33 cellular contexts compared by ENCODE assay signal in the genomic region with DNA sequence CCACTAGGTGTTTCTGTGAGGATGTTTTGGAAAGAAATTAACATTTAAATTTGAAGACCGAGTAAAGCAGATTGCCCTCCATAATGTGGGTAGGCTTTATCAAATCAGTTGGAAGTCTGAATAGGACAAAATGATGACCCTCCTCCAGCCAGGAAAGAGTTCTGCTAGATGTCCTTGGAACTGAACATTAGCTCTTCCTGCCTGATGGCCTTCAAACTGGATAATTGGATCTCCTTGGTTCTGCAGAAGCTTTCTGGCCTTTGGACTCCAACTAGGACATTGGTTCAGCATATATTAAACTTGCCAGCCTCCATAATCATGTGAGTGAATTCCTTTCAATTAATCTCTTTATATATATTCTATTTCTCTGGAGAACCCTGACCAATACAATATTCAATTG.
"Had no signal": no experiment of that assay in that cellular context is flagged by ENCODE, and none has a peak within 500 bp of the region (broad histone marks: within the 10 kb centered on the region; RNA-seq: fewer than 3 reads in every experiment).

No MANE protein-coding gene starts in this region.

- FAIRE-seq: colon had no signal

- H3K27me3 Mint-ChIP-seq: activated CD4-positive, alpha-beta memory T cell treated with anti-CD3 and anti-CD28 coated beads, Interleukin-2, amount 10 ng/mL, durations not matched to agents 7 days and 5 days; activated naive CD4-positive, alpha-beta T cell treated with anti-CD3 and anti-CD28 coated beads, Interleukin-2, amount 50 U/mL, for 24 hours; activated naive CD8-positive, alpha-beta T cell treated with anti-CD3 and anti-CD28 coated beads for 36 hours; activated naive CD8-positive, alpha-beta T cell treated with anti-CD3 and anti-CD28 coated beads, Interleukin-2, amount 50 U/mL, for 24 hours; activated T-cell treated with anti-CD3 and anti-CD28 coated beads, Interleukin-2, amount 50 U/mL, for 24 hours; effector memory CD8-positive, alpha-beta T cell had no signal

- H3K36me3 Mint-ChIP-seq: activated naive CD4-positive, alpha-beta T cell treated with anti-CD3 and anti-CD28 coated beads, Interleukin-2, amount 50 U/mL, for 24 hours; activated naive CD8-positive, alpha-beta T cell treated with anti-CD3 and anti-CD28 coated beads for 36 hours; WTC11 had no signal

- H3K9me3 Mint-ChIP-seq: activated CD4-positive, alpha-beta memory T cell treated with anti-CD3 and anti-CD28 coated beads, Interleukin-2, amount 10 ng/mL, durations not matched to agents 7 days and 5 days; activated CD4-positive, alpha-beta T cell treated with anti-CD3 and anti-CD28 coated beads, Interleukin-2, amount 10 ng/mL, durations not matched to agents 7 days and 5 days; activated naive CD4-positive, alpha-beta T cell treated with anti-CD3 and anti-CD28 coated beads for 36 hours; activated naive CD4-positive, alpha-beta T cell treated with anti-CD3 and anti-CD28 coated beads, Interleukin-2, amount 50 U/mL, for 24 hours; activated naive CD8-positive, alpha-beta T cell treated with anti-CD3 and anti-CD28 coated beads for 36 hours; activated naive CD8-positive, alpha-beta T cell treated with anti-CD3 and anti-CD28 coated beads, Interleukin-2, amount 50 U/mL, for 24 hours; activated T-cell treated with anti-CD3 and anti-CD28 coated beads, Interleukin-2, amount 50 U/mL, for 24 hours; activated T-cell treated with anti-CD3 and anti-CD28 coated beads, Interleukin-2, amount 50 U/mL, for 72 hours; effector memory CD8-positive, alpha-beta T cell; WTC11 had no signal

- H3K4me3 Mint-ChIP-seq: activated CD4-positive, alpha-beta memory T cell treated with anti-CD3 and anti-CD28 coated beads, Interleukin-2, amount 10 ng/mL, durations not matched to agents 7 days and 5 days; activated CD4-positive, alpha-beta T cell treated with anti-CD3 and anti-CD28 coated beads, Interleukin-2, amount 10 ng/mL, durations not matched to agents 7 days and 5 days; activated naive CD4-positive, alpha-beta T cell treated with anti-CD3 and anti-CD28 coated beads for 36 hours; activated naive CD4-positive, alpha-beta T cell treated with anti-CD3 and anti-CD28 coated beads, Interleukin-2, amount 50 U/mL, for 24 hours; activated naive CD8-positive, alpha-beta T cell treated with anti-CD3 and anti-CD28 coated beads for 36 hours; activated naive CD8-positive, alpha-beta T cell treated with anti-CD3 and anti-CD28 coated beads, Interleukin-2, amount 50 U/mL, for 24 hours; activated T-cell treated with anti-CD3 and anti-CD28 coated beads, Interleukin-2, amount 50 U/mL, for 24 hours; activated T-cell treated with anti-CD3 and anti-CD28 coated beads, Interleukin-2, amount 50 U/mL, for 72 hours; effector memory CD8-positive, alpha-beta T cell; WTC11 had no signal

- H3K9me3 ChIP-seq: adrenal gland, body of pancreas, esophagus muscularis mucosa, gastrocnemius medialis, heart right ventricle had no signal

- DNase-seq: activated CD4-positive, alpha-beta memory T cell treated with anti-CD3 and anti-CD28 coated beads, Interleukin-2, amount 10 ng/mL, durations not matched to agents 7 days and 5 days; activated CD4-positive, alpha-beta T cell treated with anti-CD3 and anti-CD28 coated beads for 1 hour; activated CD4-positive, alpha-beta T cell treated with anti-CD3 and anti-CD28 coated beads for 4 hours; activated CD4-positive, alpha-beta T cell treated with anti-CD3 and anti-CD28 coated beads, Interleukin-2, amount 10 ng/mL, durations not matched to agents 7 days and 5 days; activated CD4-positive, alpha-beta T cell treated with anti-CD3 and anti-CD28 coated beads, Interleukin-2, amount 50 U/mL, for 4 hours; activated CD8-positive, alpha-beta memory T cell treated with anti-CD3 and anti-CD28 coated beads, Interleukin-2, amount 50 U/mL, for 48 hours; activated effector memory CD4-positive, alpha-beta T cell treated with Interleukin-2 at 50 U/mL for 16 hours; activated gamma-delta T cell treated with Interleukin-2 at 50 U/mL for 16 hours; activated naive CD4-positive, alpha-beta T cell treated with anti-CD3 and anti-CD28 coated beads for 36 hours; activated naive CD8-positive, alpha-beta T cell treated with anti-CD3 and anti-CD28 coated beads for 36 hours; activated naive CD8-positive, alpha-beta T cell treated with anti-CD3 and anti-CD28 coated beads, Interleukin-2, amount 50 U/mL, for 24 hours; activated T-cell treated with anti-CD3 and anti-CD28 coated beads for 4 hours; activated T-cell treated with anti-CD3 and anti-CD28 coated beads, Interleukin-2, amount 50 U/mL, for 24 hours; activated T-cell treated with anti-CD3 and anti-CD28 coated beads, Interleukin-2, amount 50 U/mL, for 72 hours; adrenal gland; amygdala; aorta; body of pancreas; caudate nucleus; cortex of kidney; dermis blood vessel endothelial cell; effector CD4-positive, alpha-beta T cell; effector memory CD8-positive, alpha-beta T cell; erythroblast; foreskin keratinocyte; gastrocnemius medialis; glutamatergic neuron; heart right ventricle; T-helper 2 cell had no signal

- H3K27ac ChIP-seq: adrenal gland, body of pancreas, esophagus muscularis mucosa, foreskin keratinocyte, gastrocnemius medialis, heart right ventricle had no signal

- H3K27me3 ChIP-seq: adrenal gland, body of pancreas, esophagus muscularis mucosa, foreskin keratinocyte, gastrocnemius medialis, heart right ventricle had no signal

- H3K36me3 ChIP-seq: adrenal gland, esophagus muscularis mucosa, gastrocnemius medialis, heart right ventricle had no signal

- ATAC-seq: activated naive CD8-positive, alpha-beta T cell treated with anti-CD3 and anti-CD28 coated beads, Interleukin-2, amount 50 U/mL, for 24 hours; activated T-cell treated with anti-CD3 and anti-CD28 coated beads, Interleukin-2, amount 50 U/mL, for 72 hours; body of pancreas; effector memory CD8-positive, alpha-beta T cell; foreskin keratinocyte; gastrocnemius medialis; heart right ventricle; WTC11 had no signal

- H3K4me3 ChIP-seq: adrenal gland, body of pancreas, esophagus muscularis mucosa, gastrocnemius medialis, heart right ventricle had no signal

- H3K27ac Mint-ChIP-seq: activated CD4-positive, alpha-beta memory T cell treated with anti-CD3 and anti-CD28 coated beads, Interleukin-2, amount 10 ng/mL, durations not matched to agents 7 days and 5 days; activated CD4-positive, alpha-beta T cell treated with anti-CD3 and anti-CD28 coated beads, Interleukin-2, amount 10 ng/mL, durations not matched to agents 7 days and 5 days; activated naive CD4-positive, alpha-beta T cell treated with anti-CD3 and anti-CD28 coated beads for 36 hours; activated naive CD4-positive, alpha-beta T cell treated with anti-CD3 and anti-CD28 coated beads, Interleukin-2, amount 50 U/mL, for 24 hours; activated naive CD8-positive, alpha-beta T cell treated with anti-CD3 and anti-CD28 coated beads for 36 hours; activated naive CD8-positive, alpha-beta T cell treated with anti-CD3 and anti-CD28 coated beads, Interleukin-2, amount 50 U/mL, for 24 hours; activated T-cell treated with anti-CD3 and anti-CD28 coated beads, Interleukin-2, amount 50 U/mL, for 24 hours; activated T-cell treated with anti-CD3 and anti-CD28 coated beads, Interleukin-2, amount 50 U/mL, for 72 hours; effector memory CD8-positive, alpha-beta T cell; WTC11 had no signal
